24 cellular contexts compared by ENCODE assay signal in the genomic region with DNA sequence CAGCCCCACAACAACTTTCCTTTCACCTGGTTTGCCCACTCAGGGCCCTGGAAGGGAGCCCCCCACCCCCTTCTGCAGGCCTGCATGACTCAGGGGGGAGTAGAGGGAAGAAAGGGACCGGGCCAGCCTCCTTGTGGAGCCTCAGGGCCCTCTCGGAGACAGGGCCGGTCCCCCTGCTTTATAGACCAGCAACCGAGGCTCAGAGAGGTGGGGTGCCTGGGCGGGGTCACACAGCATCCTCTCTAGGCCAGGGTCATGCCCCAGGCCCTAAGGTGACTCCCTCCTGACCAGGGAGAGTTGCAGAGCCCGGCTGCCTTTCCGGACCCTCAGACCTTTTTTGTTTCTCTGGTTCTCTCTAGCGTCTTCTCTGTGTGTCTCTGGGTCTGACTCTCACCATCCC.
A peak's percentile ranks its signal among the peaks of the same experiment; 100 is the strongest.
DNase-seq lines count a peak whose midpoint lies in the region; ATAC-seq and TF ChIP-seq lines count a peak whose summit lies in the region.
"Had no signal": no experiment of that assay in that cellular context is flagged by ENCODE, and none has a peak within 500 bp of the region (broad histone marks: within the 10 kb centered on the region; RNA-seq: fewer than 3 reads in every experiment).

No MANE protein-coding gene starts in this region.

- peaks cover 16 to 39% of the 10 kb centered on the region in 2 experiments for H3K4me1 Mint-ChIP-seq in H9
- H3K4me1 Mint-ChIP-seq in chondrocyte (ENCODE audit: low read depth) = peaks cover 22% of the 10 kb centered on the region
- H3K4me1 Mint-ChIP-seq in activated T-cell treated with anti-CD3 and anti-CD28 coated beads, Interleukin-2, amount 50 U/mL, for 72 hours (ENCODE audit: low read depth) = no peaks in the 10 kb centered on the region

- TF ChIP-seq POLR2A in suprapubic skin (IDR thresholded peaks at IDR 0.05) = no peak

- H3K27me3 ChIP-seq in H9 (ENCODE audit: insufficient read depth, low read length) (no peaks in the 10 kb centered on the region), lower lobe of right lung (ENCODE audit: low read depth) (peaks cover 4% of the 10 kb centered on the region), suprapubic skin (peaks cover 9% of the 10 kb centered on the region)

- no peak overlapping the region for H2AFZ ChIP-seq in H9 (ENCODE audit: low read length)

- H3K4me3 ChIP-seq in lower lobe of right lung (no peak overlapping the region), suprapubic skin (no peak overlapping the region)
- H3K4me3 ChIP-seq: GM12878, SJCRH30 had no signal

- no peak overlapping the region for H3K4me2 ChIP-seq in H9 (ENCODE audit: insufficient read depth, insufficient read length, low read length)

- no peak for TF ChIP-seq EP300 in suprapubic skin (IDR thresholded peaks at IDR 0.05)

- H2BK15ac ChIP-seq in H9 (ENCODE audit: low read depth, low read length) = no peak overlapping the region

- intact Hi-C loops in lower lobe of right lung (cut with DNase I) = no loop called here

- no peaks in the 10 kb centered on the region for H3K79me2 ChIP-seq in H9 (ENCODE audit: insufficient read depth, low read length)

- ATAC-seq in lower lobe of right lung = no peak
- no peak for ATAC-seq in GM18519 (IDR thresholded peaks at IDR 0.05; ENCODE audit: low FRiP score, unreplicated experiment)
- no peak for ATAC-seq in activated T-cell treated with anti-CD3 and anti-CD28 coated beads, Interleukin-2, amount 50 U/mL, for 72 hours (replicated peaks in 1 of 2)
- ATAC-seq: CD8-positive, alpha-beta T cell; GM12878; SK-N-SH treated with all-trans-retinoic acid at 6 μM for 48 hours had no signal

- no peak overlapping the region for H3K9ac ChIP-seq in H9 (ENCODE audit: extremely low read depth, insufficient read length, low read length)

- no peak overlapping the region for H4K8ac ChIP-seq in H9 (replicated peaks; ENCODE audit: insufficient read length, low read depth, low read length)

- no peak overlapping the region for H3K56ac ChIP-seq in H9 (ENCODE audit: insufficient read length, low read depth, low read length)

- H2BK5ac ChIP-seq in H9 (ENCODE audit: insufficient read length, low read length) = no peak overlapping the region

- no peak overlapping the region for H3K18ac ChIP-seq in H9 (ENCODE audit: insufficient read length, low read depth, low read length)

- no peak overlapping the region for H4K91ac ChIP-seq in H9 (ENCODE audit: insufficient read length, low read depth, low read length)

- H2AK5ac ChIP-seq in H9 (ENCODE audit: insufficient read length, low read length) = no peak overlapping the region

- no peak overlapping the region for H2BK20ac ChIP-seq in H9 (ENCODE audit: low read depth, low read length, poor library complexity, severe bottlenecking)

- no peaks in the 10 kb centered on the region for H3K79me1 ChIP-seq in H9 (ENCODE audit: insufficient read depth, low read depth, low read length, poor library complexity, severe bottlenecking)

- H3K36me3 ChIP-seq in lower lobe of right lung = no peaks in the 10 kb centered on the region
- H3K36me3 ChIP-seq in suprapubic skin = no peaks in the 10 kb centered on the region
- H3K36me3 ChIP-seq: SJCRH30 had no signal

- no peak overlapping the region for H3K14ac ChIP-seq in H9 (ENCODE audit: insufficient read depth, low read length)

- H3K4me1 ChIP-seq in H9 (ENCODE audit: insufficient read depth, low read length) (no peaks in the 10 kb centered on the region), lower lobe of right lung (no peaks in the 10 kb centered on the region), suprapubic skin (no peaks in the 10 kb centered on the region)
- H3K4me1 ChIP-seq: Caco-2 had no signal

- DNase-seq in H9 (peak; percentile 20), chondrocyte (ENCODE audit: low spot score) (peak; percentile 82), lower lobe of right lung (peak; percentile 25), suprapubic skin (ENCODE audit: low spot score in 2 of 2) (peak; percentile 40 to 59), DMS53 treated with DMSO at 0.1 percent for 48 hours (lab: John Stamatoyannopoulos, UW; ENCODE audit: unreplicated experiment) (no peak)
- DNase-seq in activated T-cell treated with anti-CD3 and anti-CD28 coated beads, Interleukin-2, amount 50 U/mL, for 72 hours = no peak
- DNase-seq: Caco-2; CD8-positive, alpha-beta T cell; DMS79; EL; GDM1; Karpas-422; NCI-H1092; NCI-H1436 treated with DMSO at 0.1 percent for 48 hours; NCI-H187 treated with DMSO at 0.1 percent for 48 hours; NCI-H524; NCI-H748 treated with DMSO at 0.1 percent for 48 hours; SJCRH30 had no signal

- H3K36me3 Mint-ChIP-seq in H9 (ENCODE audit: insufficient read depth in 1 of 3, low read depth in 3 of 3) (no peaks in the 10 kb centered on the region), chondrocyte (ENCODE audit: low read depth) (no peaks in the 10 kb centered on the region)
- no peaks in the 10 kb centered on the region for H3K36me3 Mint-ChIP-seq in activated T-cell treated with anti-CD3 and anti-CD28 coated beads, Interleukin-2, amount 50 U/mL, for 72 hours (ENCODE audit: insufficient read depth in 2 of 2)
- H3K36me3 Mint-ChIP-seq: CD8-positive, alpha-beta T cell had no signal

- no peak overlapping the region for H3K23ac ChIP-seq in H9 (ENCODE audit: insufficient read length, low read depth, low read length)

- no peak overlapping the region for H3K27ac ChIP-seq in H9 (ENCODE audit: insufficient read length, low read depth, low read length)
- H3K27ac ChIP-seq in lower lobe of right lung = no peak overlapping the region
- no peak overlapping the region for H3K27ac ChIP-seq in suprapubic skin
- H3K27ac ChIP-seq: C4-2B, HL-60, SJCRH30 had no signal

- H3K9me3 Mint-ChIP-seq in H9 (no peaks in the 10 kb centered on the region; a peak in 1 of 5 replicates), chondrocyte (ENCODE audit: low read depth) (no peaks in the 10 kb centered on the region)
- no peaks in the 10 kb centered on the region for H3K9me3 Mint-ChIP-seq in activated T-cell treated with anti-CD3 and anti-CD28 coated beads, Interleukin-2, amount 50 U/mL, for 72 hours
- H3K9me3 Mint-ChIP-seq: CD8-positive, alpha-beta T cell had no signal

- H2BK120ac ChIP-seq in H9 (ENCODE audit: low read depth, low read length, poor library complexity, severe bottlenecking) = no peak overlapping the region

- no peaks in the 10 kb centered on the region for H3K23me2 ChIP-seq in H9 (ENCODE audit: insufficient read length, low read depth, low read length, poor library complexity, severe bottlenecking)

- H3K4ac ChIP-seq in H9 (ENCODE audit: low read depth, low read length) = no peak overlapping the region

- H3K9me3 ChIP-seq in H9 (ENCODE audit: control insufficient read depth, low read depth, low read length) = no peaks in the 10 kb centered on the region
- no peaks in the 10 kb centered on the region for H3K9me3 ChIP-seq in lower lobe of right lung
- no peaks in the 10 kb centered on the region for H3K9me3 ChIP-seq in suprapubic skin
- H3K9me3 ChIP-seq: Caco-2, SJCRH30 had no signal

- H3K27ac Mint-ChIP-seq in H9 = no peak overlapping the region
- H3K27ac Mint-ChIP-seq in chondrocyte (ENCODE audit: unreplicated experiment) = no peak overlapping the region
- no peak overlapping the region for H3K27ac Mint-ChIP-seq in activated T-cell treated with anti-CD3 and anti-CD28 coated beads, Interleukin-2, amount 50 U/mL, for 72 hours
- H3K27ac Mint-ChIP-seq: B cell; CD8-positive, alpha-beta T cell had no signal

- TF ChIP-seq CTCF in H9 (conservative IDR thresholded peaks at IDR 0.05) = no peak
- no peak for TF ChIP-seq CTCF in chondrocyte (IDR thresholded peaks at IDR 0.05)
- TF ChIP-seq CTCF in lower lobe of right lung (IDR thresholded peaks at IDR 0.05) = no peak
- TF ChIP-seq CTCF in suprapubic skin (IDR thresholded peaks at IDR 0.05) = no peak

- no CpG with 5 or more reads among the region's 8 CpGs for whole genome bisulfite sequencing in H9 (ENCODE audit: extremely low coverage, insufficient read length, low lambda C conversion rate)
- whole genome bisulfite sequencing in suprapubic skin = 93% methylated on average over 8 of the region's 8 CpGs

- H4K20me1 ChIP-seq in H9 (ENCODE audit: control insufficient read depth, insufficient read depth, insufficient read length) = no peaks in the 10 kb centered on the region

- no peak overlapping the region for H3T11ph ChIP-seq in H9 (ENCODE audit: low read length)

- H3K27me3 Mint-ChIP-seq in H9 (ENCODE audit: low read depth) = peaks cover 15% of the 10 kb centered on the region
- no peaks in the 10 kb centered on the region for H3K27me3 Mint-ChIP-seq in chondrocyte (ENCODE audit: low read depth)
- no peaks in the 10 kb centered on the region for H3K27me3 Mint-ChIP-seq in activated T-cell treated with anti-CD3 and anti-CD28 coated beads, Interleukin-2, amount 50 U/mL, for 72 hours (ENCODE audit: low read depth)

- H4K5ac ChIP-seq in H9 (ENCODE audit: insufficient read length, low read depth, low read length) = no peak overlapping the region

- H2BK12ac ChIP-seq in H9 (ENCODE audit: insufficient read length, low read depth, low read length) = no peak overlapping the region

- H3K4me3 Mint-ChIP-seq in H9 = no peak overlapping the region
- H3K4me3 Mint-ChIP-seq in chondrocyte (ENCODE audit: unreplicated experiment) = no peak overlapping the region
- H3K4me3 Mint-ChIP-seq in activated T-cell treated with anti-CD3 and anti-CD28 coated beads, Interleukin-2, amount 50 U/mL, for 72 hours = no peak overlapping the region
- H3K4me3 Mint-ChIP-seq: B cell; CD8-positive, alpha-beta T cell had no signal

Comparison
In these comparisons a context has a peak if more than half of its experiments do, and no peak if none do; other contexts are left out.
1. DNase-seq: peak in H9 (single experiment), chondrocyte (single experiment), lower lobe of right lung (single experiment) and suprapubic skin (2 of 2); none in activated T-cell treated with anti-CD3 and anti-CD28 coated beads, Interleukin-2, amount 50 U/mL, for 72 hours (0 of 2) and DMS53 treated with DMSO at 0.1 percent for 48 hours (single experiment).